Comparison of ENCODE assay signal across 15 cellular contexts in genomic region chr5:60494635-60495034, GRCh38.
DNase-seq lines count a peak whose midpoint lies in the region; ATAC-seq and TF ChIP-seq lines count a peak whose summit lies in the region.
"Had no signal": no experiment of that assay in that cellular context is flagged by ENCODE, and none has a peak within 500 bp of the region (broad histone marks: within the 10 kb centered on the region; RNA-seq: fewer than 3 reads in every experiment).

No MANE protein-coding gene starts in this region.

- H2AFZ ChIP-seq in mammary epithelial cell (ENCODE audit: low read depth, low read length): no peak overlapping the region

- no peak overlapping the region for H3K9ac ChIP-seq in mammary epithelial cell (ENCODE audit: insufficient read depth, low read length)

- H4K20me1 ChIP-seq in mammary epithelial cell (ENCODE audit: insufficient read depth, low read length): no peaks in the 10 kb centered on the region

- H3K4me1 ChIP-seq in breast epithelium (no peaks in the 10 kb centered on the region), mammary epithelial cell (ENCODE audit: insufficient read depth, low read length) (peaks cover 34% of the 10 kb centered on the region), aorta (ENCODE audit: control insufficient read depth in 1 of 2, insufficient read depth in 2 of 2, low read length in 2 of 2) (peaks cover 5 to 22% of the 10 kb centered on the region in 2 donors)
- H3K4me1 ChIP-seq: left ventricle myocardium inferior had no signal

- ATAC-seq in HG02642 (IDR thresholded peaks at IDR 0.05; ENCODE audit: poor library complexity, unreplicated experiment) (peak; percentile 74), HG03521 (IDR thresholded peaks at IDR 0.05; ENCODE audit: unreplicated experiment) (peak; percentile 55), aorta (ENCODE audit: low FRiP score) (no peak), GM19328 (IDR thresholded peaks at IDR 0.05; ENCODE audit: unreplicated experiment) (no peak)
- ATAC-seq: activated CD8-positive, alpha-beta T cell treated with anti-CD3 and anti-CD28 coated beads, Interleukin-2, amount 10 ng/mL, durations not matched to agents 7 days and 5 days; stimulated activated naive CD8-positive, alpha-beta T cell treated with anti-CD3 and anti-CD28 coated beads, Interleukin-15, Interleukin-2, amounts not matched to agents 100 U/mL and 50 U/mL, for 24 hours; T-helper 17 cell had no signal

- H3K4me3 ChIP-seq in breast epithelium (no peak overlapping the region), mammary epithelial cell (replicated peaks in 1 of 3; ENCODE audit: insufficient read depth in 1 of 3, low read depth in 2 of 3, low read length in 3 of 3) (no peak overlapping the region), aorta (ENCODE audit: low read length in 2 of 2) (no peak overlapping the region)
- H3K4me3 ChIP-seq: left ventricle myocardium inferior had no signal

- no peak for TF ChIP-seq POLR2A in breast epithelium (IDR thresholded peaks at IDR 0.05)

- H3K36me3 ChIP-seq in breast epithelium (no peaks in the 10 kb centered on the region), mammary epithelial cell (ENCODE audit: insufficient read depth, low read length) (no peaks in the 10 kb centered on the region), aorta (ENCODE audit: control insufficient read depth in 1 of 2, insufficient read depth in 2 of 2, low read length in 1 of 2) (no peaks in the 10 kb centered on the region)
- H3K36me3 ChIP-seq: left ventricle myocardium inferior had no signal

- CTCF ChIA-PET in mammary epithelial cell (lab: Charles Lee; ENCODE audit: low non-redundant PET): no interaction called here

- DNase-seq in breast epithelium (ENCODE audit: low spot score in 2 of 2) (no peak), mammary epithelial cell (no peak), aorta (no peak), NCI-H1048 (lab: John Stamatoyannopoulos, UW) (no peak)
- no peak for DNase-seq in activated effector memory CD4-positive, alpha-beta T cell treated with anti-CD3 and anti-CD28 coated beads, Interleukin-2, amount 50 U/mL, for 16 hours
- DNase-seq: 8988T; activated CD8-positive, alpha-beta T cell treated with anti-CD3 and anti-CD28 coated beads, Interleukin-2, amount 10 ng/mL, durations not matched to agents 7 days and 5 days; KG1; left ventricle myocardium inferior; NCI-H2081 treated with DMSO at 0.1 percent for 48 hours; stimulated activated naive CD8-positive, alpha-beta T cell treated with anti-CD3 and anti-CD28 coated beads, Interleukin-15, Interleukin-2, amounts not matched to agents 100 U/mL and 50 U/mL, for 24 hours; T-helper 17 cell had no signal

- no peak overlapping the region for H3K4me2 ChIP-seq in mammary epithelial cell (ENCODE audit: insufficient read depth, low read depth, low read length)

- intact Hi-C loops in breast epithelium (cut with DNase I; ENCODE audit: low total_unique reads) (no loop called here), mammary epithelial cell (cut with micrococcal nuclease) (no loop called here), aorta (cut with DNase I) (no loop called here)

- H3K27me3 ChIP-seq in breast epithelium (no peaks in the 10 kb centered on the region), mammary epithelial cell (ENCODE audit: insufficient read depth, low read length) (no peaks in the 10 kb centered on the region), aorta (ENCODE audit: control insufficient read depth in 1 of 2, insufficient read depth in 2 of 2, low read length in 1 of 2) (no peaks in the 10 kb centered on the region)

- H3K79me2 ChIP-seq in mammary epithelial cell (ENCODE audit: insufficient read depth, low read length): no peaks in the 10 kb centered on the region

- H3K27ac ChIP-seq in breast epithelium (peak overlapping the region; percentile 27 to 38), mammary epithelial cell (ENCODE audit: insufficient read depth, low read depth, low read length) (no peak overlapping the region), aorta (ENCODE audit: low read depth in 1 of 2, low read length in 2 of 2) (peak overlapping the region; percentile 15 to 64)
- H3K27ac ChIP-seq: left ventricle myocardium inferior had no signal

- no peak for TF ChIP-seq CTCF in breast epithelium (IDR thresholded peaks at IDR 0.05)
- no peak for TF ChIP-seq CTCF in mammary epithelial cell (conservative IDR thresholded peaks at IDR 0.05 in 1 of 2, IDR thresholded peaks at IDR 0.05 in 1 of 2; ENCODE audit: extremely low read depth in 1 of 2, insufficient read depth in 1 of 2, low read depth in 1 of 2, low read length in 2 of 2)

- dilution Hi-C loops in mammary epithelial cell (cut with HindIII; ENCODE audit: low sequenced_read_pairs): no loop called here

- H3K9me3 ChIP-seq in breast epithelium: no peaks in the 10 kb centered on the region
- H3K9me3 ChIP-seq in mammary epithelial cell (replicated peaks; ENCODE audit: insufficient read depth, low read length): no peaks in the 10 kb centered on the region
- H3K9me3 ChIP-seq in aorta (ENCODE audit: control insufficient read depth, low read length): no peaks in the 10 kb centered on the region

- in situ Hi-C loops in mammary epithelial cell (cut with MboI; ENCODE audit: low sequenced_read_pairs in 2 of 2): no loop called here

- no TSS peak for BruUV-seq in mammary epithelial cell (replicated peaks; lab: Mats Ljungman, UMichigan)

Comparison
In these comparisons a context has a peak if more than half of its experiments do, and no peak if none do; other contexts are left out.
1. ATAC-seq: peak in HG02642 (single experiment) and HG03521 (single experiment); none in aorta (single experiment) and GM19328 (single experiment).